In genomic region chr9:91681461-91682305, GRCh38 we compare ENCODE assay signal across 8 cellular contexts.
A peak's percentile ranks its signal among the peaks of the same experiment; 100 is the strongest.
DNase-seq lines count a peak whose midpoint lies in the region; ATAC-seq, FAIRE-seq and TF ChIP-seq lines count a peak whose summit lies in the region.

No MANE protein-coding gene starts in this region.

- H3K4me3 ChIP-seq in A549 = no peak overlapping the region

- ATAC-seq in A549 (peak; percentile 98 to 100), GM18511 (IDR thresholded peaks at IDR 0.05; ENCODE audit: unreplicated experiment) (peak; percentile 60)
- ATAC-seq in activated CD4-positive, CD25-positive, alpha-beta regulatory T cell treated with anti-CD3 and anti-CD28 coated beads, Interleukin-2, amount 50 U/mL, for 24 hours = peak; percentile 51 to 73
- ATAC-seq in central memory CD8-positive, alpha-beta T cell (replicated peaks; ENCODE audit: extremely low read depth, poor library complexity, severe bottlenecking) = peak; percentile 73

- WGBS in A549 (ENCODE audit: missing lambda C conversion rate) = 31% methylated on average over 43 of the region's 43 CpGs

- TF ChIP-seq CTCF in A549 (IDR thresholded peaks at IDR 0.05) = peak; percentile 87

- H3K4me3 Mint-ChIP-seq in central memory CD8-positive, alpha-beta T cell = peak overlapping the region; percentile 29

- no peaks in the 10 kb centered on the region for H3K36me3 Mint-ChIP-seq in central memory CD8-positive, alpha-beta T cell (ENCODE audit: insufficient read depth)

- peaks cover 58% of the 10 kb centered on the region for H3K27me3 Mint-ChIP-seq in central memory CD8-positive, alpha-beta T cell

- H3K4me2 ChIP-seq in A549 = peak overlapping the region; percentile 67

- peak overlapping the region in 1 of 2 experiments; percentile 64; a peak in 2 of 6 replicates for H3K27ac ChIP-seq in A549

- no peak for TF ChIP-seq POLR2A in A549 (IDR thresholded peaks at IDR 0.05; ENCODE audit: low read length)

- H3K4me1 Mint-ChIP-seq in central memory CD8-positive, alpha-beta T cell = peaks cover 5% of the 10 kb centered on the region

- H3K4me1 ChIP-seq in A549 = no peaks in the 10 kb centered on the region

- peak; percentile 83 to 90 for TF ChIP-seq RAD21 in A549 (conservative IDR thresholded peaks at IDR 0.05 in 1 of 2, IDR thresholded peaks at IDR 0.05 in 1 of 2)

- DNase-seq in A549 (ENCODE audit: low read depth in 1 of 2, low spot score in 1 of 2) (peak; percentile 58 to 85), MV-4-11 (lab: John Stamatoyannopoulos, UW) (peak; percentile 68), kidney glomerular epithelial cell (lab: John Stamatoyannopoulos, UW) (peak; percentile 72), NCI-H69 (lab: John Stamatoyannopoulos, UW) (no peak)
- peak; percentile 38 for DNase-seq in central memory CD8-positive, alpha-beta T cell (ENCODE audit: low spot score in 2 of 2)
- peak; percentile 72 for DNase-seq in stimulated activated CD4-positive, alpha-beta T cell treated with anti-CD3 and anti-CD28 coated beads, Interleukin-4, amount 100 ng/mL, for 1 hour

- no peak for FAIRE-seq in A549 (lab: Jason Lieb, UNC)

- H3K9me3 Mint-ChIP-seq in central memory CD8-positive, alpha-beta T cell = no peaks in the 10 kb centered on the region

- no peaks in the 10 kb centered on the region for H3K9me3 ChIP-seq in A549

- POLR2A ChIA-PET in A549 (lab: Yijun Ruan, JAX) = no interaction called here

- CTCF ChIA-PET in A549 (lab: Yijun Ruan, JAX) = interaction anchor here (0.6 to 1.2 kb wide), 10 partner anchors 9 to 1576 kb away, joined by 3 to 16 read pairs (median 4); no protein-coding TSS in a partner anchor

- no peak overlapping the region for H3K27ac Mint-ChIP-seq in central memory CD8-positive, alpha-beta T cell (ENCODE audit: low read depth)

- TF ChIP-seq EP300 in A549 (IDR thresholded peaks at IDR 0.05) = no peak

TF ChIP-seq in A549, 52 proteins besides CTCF, POLR2A, EP300 and RAD21:
- no peak for TF ChIP-seq KDM1A (IDR thresholded peaks at IDR 0.05; ENCODE audit: low read depth)
- TF ChIP-seq HOXB13 (CRISPR knock-in tag; IDR thresholded peaks at IDR 0.05; ENCODE audit: low read depth) = no peak
- peak; percentile 80 for TF ChIP-seq SMC3 (IDR thresholded peaks at IDR 0.05)
